Comparison of ENCODE assay signal across 21 cellular contexts in genomic region chr5:65050140-65050539, GRCh38.
DNase-seq lines count a peak whose midpoint lies in the region; ATAC-seq and TF ChIP-seq lines count a peak whose summit lies in the region.
"Had no signal": no experiment of that assay in that cellular context is flagged by ENCODE, and none has a peak within 500 bp of the region (broad histone marks: within the 10 kb centered on the region; RNA-seq: fewer than 3 reads in every experiment).

No MANE protein-coding gene starts in this region.

- CTCF ChIA-PET in activated CD8-positive, alpha-beta T cell treated with anti-CD3 and anti-CD28 coated beads, Interleukin-2, amount 10 ng/mL, durations not matched to agents 7 days and 5 days (lab: Charles Lee), result interaction anchor here (1.2 to 3.8 kb wide), 2 partner anchors 13 to 26 kb away, joined by 3 to 17 read pairs; no protein-coding TSS in a partner anchor
- CTCF ChIA-PET in activated CD8-positive, alpha-beta T cell treated with anti-CD3 and anti-CD28 coated beads for 36 hours (lab: Charles Lee), result no interaction called here

- POLR2A ChIA-PET in activated CD8-positive, alpha-beta T cell treated with anti-CD3 and anti-CD28 coated beads, Interleukin-2, amount 10 ng/mL, durations not matched to agents 7 days and 5 days (lab: Charles Lee), result no interaction called here
- POLR2A ChIA-PET in activated CD8-positive, alpha-beta T cell treated with anti-CD3 and anti-CD28 coated beads for 36 hours (lab: Charles Lee), result interaction anchor here (0.7 kb wide), 1 partner anchor 15 kb away, joined by 3 read pairs; no protein-coding TSS in a partner anchor

- H3K27me3 Mint-ChIP-seq in activated CD8-positive, alpha-beta T cell treated with anti-CD3 and anti-CD28 coated beads, Interleukin-2, amount 10 ng/mL, durations not matched to agents 7 days and 5 days (ENCODE audit: low read depth), result peaks cover 1% of the 10 kb centered on the region
- H3K27me3 Mint-ChIP-seq in activated CD8-positive, alpha-beta T cell treated with anti-CD3 and anti-CD28 coated beads for 36 hours, result no peaks in the 10 kb centered on the region
- H3K27me3 Mint-ChIP-seq in effector memory CD8-positive, alpha-beta T cell, result no peaks in the 10 kb centered on the region
- H3K27me3 Mint-ChIP-seq: activated naive CD4-positive, alpha-beta T cell treated with anti-CD3 and anti-CD28 coated beads, Interleukin-2, amount 50 U/mL, for 24 hours; stimulated activated naive CD8-positive, alpha-beta T cell treated with anti-CD3 and anti-CD28 coated beads, Interleukin-15, Interleukin-2, amounts not matched to agents 100 ng/mL and 50 ng/mL, for 24 hours had no signal

- ATAC-seq in activated CD8-positive, alpha-beta T cell treated with anti-CD3 and anti-CD28 coated beads, Interleukin-2, amount 10 ng/mL, durations not matched to agents 7 days and 5 days, result no peak
- ATAC-seq in activated CD8-positive, alpha-beta T cell treated with anti-CD3 and anti-CD28 coated beads for 36 hours, result no peak
- ATAC-seq in GM21576 (IDR thresholded peaks at IDR 0.05; ENCODE audit: unreplicated experiment) (peak; percentile 38), HG03139 (IDR thresholded peaks at IDR 0.05; ENCODE audit: unreplicated experiment) (peak; percentile 27)
- peak; percentile 33 for ATAC-seq in effector memory CD8-positive, alpha-beta T cell (replicated peaks)
- ATAC-seq: left lobe of liver, WTC11 had no signal

- H3K36me3 Mint-ChIP-seq in activated CD8-positive, alpha-beta T cell treated with anti-CD3 and anti-CD28 coated beads, Interleukin-2, amount 10 ng/mL, durations not matched to agents 7 days and 5 days (ENCODE audit: low read depth), result no peaks in the 10 kb centered on the region
- H3K36me3 Mint-ChIP-seq in activated CD8-positive, alpha-beta T cell treated with anti-CD3 and anti-CD28 coated beads for 36 hours (ENCODE audit: low read depth), result no peaks in the 10 kb centered on the region
- H3K36me3 Mint-ChIP-seq in effector memory CD8-positive, alpha-beta T cell (ENCODE audit: insufficient read depth), result no peaks in the 10 kb centered on the region
- H3K36me3 Mint-ChIP-seq: activated naive CD4-positive, alpha-beta T cell treated with anti-CD3 and anti-CD28 coated beads, Interleukin-2, amount 50 U/mL, for 24 hours; neural progenitor cell; WTC11 had no signal

- intact Hi-C loops in activated CD8-positive, alpha-beta T cell treated with anti-CD3 and anti-CD28 coated beads for 36 hours (cut with micrococcal nuclease), result no loop called here

- H3K9me3 Mint-ChIP-seq in activated CD8-positive, alpha-beta T cell treated with anti-CD3 and anti-CD28 coated beads, Interleukin-2, amount 10 ng/mL, durations not matched to agents 7 days and 5 days (ENCODE audit: insufficient read depth), result no peaks in the 10 kb centered on the region
- H3K9me3 Mint-ChIP-seq in activated CD8-positive, alpha-beta T cell treated with anti-CD3 and anti-CD28 coated beads for 36 hours, result no peaks in the 10 kb centered on the region
- H3K9me3 Mint-ChIP-seq in effector memory CD8-positive, alpha-beta T cell, result no peaks in the 10 kb centered on the region
- H3K9me3 Mint-ChIP-seq: activated CD4-positive, alpha-beta memory T cell treated with anti-CD3 and anti-CD28 coated beads, Interleukin-2, amount 10 ng/mL, durations not matched to agents 7 days and 5 days; activated naive CD4-positive, alpha-beta T cell treated with anti-CD3 and anti-CD28 coated beads, Interleukin-2, amount 50 U/mL, for 24 hours; activated T-cell treated with anti-CD3 and anti-CD28 coated beads, Interleukin-2, amount 50 U/mL, for 4 hours; stimulated activated naive CD8-positive, alpha-beta T cell treated with anti-CD3 and anti-CD28 coated beads, Interleukin-15, Interleukin-2, amounts not matched to agents 100 ng/mL and 50 ng/mL, for 24 hours; T-helper 2 cell treated with Interferon-gamma antibody and Interleukin-4, amounts not matched to agents 5 μg/mL and 100 μg/mL, for 36 hours had no signal

- peak overlapping the region; percentile 13 for H3K27ac Mint-ChIP-seq in activated CD8-positive, alpha-beta T cell treated with anti-CD3 and anti-CD28 coated beads, Interleukin-2, amount 10 ng/mL, durations not matched to agents 7 days and 5 days
- H3K27ac Mint-ChIP-seq in activated CD8-positive, alpha-beta T cell treated with anti-CD3 and anti-CD28 coated beads for 36 hours, result no peak overlapping the region
- no peak overlapping the region for H3K27ac Mint-ChIP-seq in effector memory CD8-positive, alpha-beta T cell
- H3K27ac Mint-ChIP-seq: activated CD4-positive, alpha-beta memory T cell treated with anti-CD3 and anti-CD28 coated beads, Interleukin-2, amount 10 ng/mL, durations not matched to agents 7 days and 5 days; activated naive CD4-positive, alpha-beta T cell treated with anti-CD3 and anti-CD28 coated beads, Interleukin-2, amount 50 U/mL, for 24 hours; neural progenitor cell; progenitor cell of endocrine pancreas; stimulated activated naive CD8-positive, alpha-beta T cell treated with anti-CD3 and anti-CD28 coated beads, Interleukin-15, Interleukin-2, amounts not matched to agents 100 ng/mL and 50 ng/mL, for 24 hours; T-helper 2 cell treated with Interferon-gamma antibody and Interleukin-4, amounts not matched to agents 5 μg/mL and 100 μg/mL, for 36 hours; WTC11 had no signal

- no peak overlapping the region for H3K4me3 Mint-ChIP-seq in activated CD8-positive, alpha-beta T cell treated with anti-CD3 and anti-CD28 coated beads, Interleukin-2, amount 10 ng/mL, durations not matched to agents 7 days and 5 days
- H3K4me3 Mint-ChIP-seq in activated CD8-positive, alpha-beta T cell treated with anti-CD3 and anti-CD28 coated beads for 36 hours, result no peak overlapping the region
- H3K4me3 Mint-ChIP-seq in effector memory CD8-positive, alpha-beta T cell, result no peak overlapping the region
- H3K4me3 Mint-ChIP-seq: activated CD4-positive, alpha-beta memory T cell treated with anti-CD3 and anti-CD28 coated beads, Interleukin-2, amount 10 ng/mL, durations not matched to agents 7 days and 5 days; activated naive CD4-positive, alpha-beta T cell treated with anti-CD3 and anti-CD28 coated beads, Interleukin-2, amount 50 U/mL, for 24 hours; activated T-cell treated with anti-CD3 and anti-CD28 coated beads, Interleukin-2, amount 50 U/mL, for 4 hours; neural progenitor cell; stimulated activated naive CD8-positive, alpha-beta T cell treated with anti-CD3 and anti-CD28 coated beads, Interleukin-15, Interleukin-2, amounts not matched to agents 100 ng/mL and 50 ng/mL, for 24 hours; T-helper 2 cell treated with Interferon-gamma antibody and Interleukin-4, amounts not matched to agents 5 μg/mL and 100 μg/mL, for 36 hours; WTC11 had no signal

- peaks cover 13% of the 10 kb centered on the region for H3K4me1 Mint-ChIP-seq in activated CD8-positive, alpha-beta T cell treated with anti-CD3 and anti-CD28 coated beads, Interleukin-2, amount 10 ng/mL, durations not matched to agents 7 days and 5 days (ENCODE audit: low read depth)
- H3K4me1 Mint-ChIP-seq in activated CD8-positive, alpha-beta T cell treated with anti-CD3 and anti-CD28 coated beads for 36 hours (ENCODE audit: low read depth), result no peaks in the 10 kb centered on the region
- H3K4me1 Mint-ChIP-seq in effector memory CD8-positive, alpha-beta T cell (ENCODE audit: low read depth in 2 of 2), result no peaks in the 10 kb centered on the region
- H3K4me1 Mint-ChIP-seq: activated naive CD4-positive, alpha-beta T cell treated with anti-CD3 and anti-CD28 coated beads, Interleukin-2, amount 50 U/mL, for 24 hours; neural progenitor cell; WTC11 had no signal

- no peak for TF ChIP-seq CTCF in activated CD8-positive, alpha-beta T cell treated with anti-CD3 and anti-CD28 coated beads for 36 hours (IDR thresholded peaks at IDR 0.05)

- DNase-seq in activated CD8-positive, alpha-beta T cell treated with anti-CD3 and anti-CD28 coated beads, Interleukin-2, amount 10 ng/mL, durations not matched to agents 7 days and 5 days, result no peak
- DNase-seq in activated CD8-positive, alpha-beta T cell treated with anti-CD3 and anti-CD28 coated beads for 36 hours, result no peak
- no peak for DNase-seq in effector memory CD8-positive, alpha-beta T cell
- DNase-seq in erythroblast (lab: John Stamatoyannopoulos, UW) (no peak), T-helper 1 cell (no peak), NCI-H2029 (lab: John Stamatoyannopoulos, UW) (no peak)
- DNase-seq: activated CD4-positive, alpha-beta memory T cell treated with anti-CD3 and anti-CD28 coated beads, Interleukin-2, amount 10 ng/mL, durations not matched to agents 7 days and 5 days; activated T-cell treated with anti-CD3 and anti-CD28 coated beads, Interleukin-2, amount 50 U/mL, for 4 hours; Caco-2; NCI-H187; NCI-H345; stimulated activated CD4-positive, alpha-beta T cell treated with anti-CD3 and anti-CD28 coated beads, Interleukin-1b, Interleukin-23, amount 100 ng/mL, for 48 hours had no signal

- no peak for TF ChIP-seq POLR2A in erythroblast (IDR thresholded peaks at IDR 0.05; ENCODE audit: low read length)

Comparison
In these comparisons a context has a peak if more than half of its experiments do, and no peak if none do; other contexts are left out.
1. ATAC-seq: peak in GM21576 (single experiment), HG03139 (single experiment) and effector memory CD8-positive, alpha-beta T cell (single experiment); none in activated CD8-positive, alpha-beta T cell treated with anti-CD3 and anti-CD28 coated beads, Interleukin-2, amount 10 ng/mL, durations not matched to agents 7 days and 5 days (single experiment) and activated CD8-positive, alpha-beta T cell treated with anti-CD3 and anti-CD28 coated beads for 36 hours (single experiment).